ENCODE assay signal across 18 cellular contexts in genomic region chr6:150491796-150492142, GRCh38.
DNase-seq lines count a peak whose midpoint lies in the region; ATAC-seq and TF ChIP-seq lines count a peak whose summit lies in the region.
"Had no signal": no experiment of that assay in that cellular context is flagged by ENCODE, and none has a peak within 500 bp of the region (broad histone marks: within the 10 kb centered on the region; RNA-seq: fewer than 3 reads in every experiment).

No MANE protein-coding gene starts in this region.

- no peaks in the 10 kb centered on the region for H3K27me3 ChIP-seq in BLaER1 treated with 17β-estradiol and CSF1 and Interleukin-3, amounts not matched to agents 10 nM and 100 nM
- H3K27me3 ChIP-seq in PC-9 (ENCODE audit: insufficient read depth, low read depth) (no peaks in the 10 kb centered on the region), GM23248 (replicated peaks; ENCODE audit: insufficient read depth) (0 out of 2 replicates have a peak, but pooled peaks cover 10% of the 10 kb centered on the region)
- H3K27me3 ChIP-seq: adrenal gland, cardiac muscle cell, upper lobe of right lung had no signal

- TF ChIP-seq CTCF in PC-9 (conservative IDR thresholded peaks at IDR 0.05) (no peak), epithelial cell of proximal tubule (conservative IDR thresholded peaks at IDR 0.05; ENCODE audit: low read depth, low read length) (no peak)

- CTCF ChIA-PET in PC-9 (lab: Charles Lee) = no interaction called here

- H3K9ac ChIP-seq in BLaER1 treated with 17β-estradiol and CSF1 and Interleukin-3, amounts not matched to agents 10 nM and 100 nM = no peak overlapping the region
- no peak overlapping the region for H3K9ac ChIP-seq in GM23248

- no peak overlapping the region for H2AFZ ChIP-seq in PC-9
- H2AFZ ChIP-seq in GM23248 = no peak overlapping the region
- H2AFZ ChIP-seq: GM23338 had no signal

- 60 to 62% methylated on average over 2 of the region's 2 CpGs for WGBS in GM23248 (ENCODE audit: low coverage in 1 of 2, low lambda C conversion rate in 2 of 2, missing lambda C conversion rate in 2 of 2), 2 experiments

- H3K79me2 ChIP-seq in PC-9 (ENCODE audit: low read depth) (no peaks in the 10 kb centered on the region), GM23248 (ENCODE audit: insufficient read depth) (no peaks in the 10 kb centered on the region)

- peaks cover 16 to 19% (median 17%) of the 10 kb centered on the region in 11 experiments; a peak in 21 of 22 replicates for H3K9me3 ChIP-seq in BLaER1 treated with 17β-estradiol and CSF1 and Interleukin-3, amounts not matched to agents 10 nM and 100 nM (replicated peaks in 1 of 11)
- no peaks in the 10 kb centered on the region for H3K9me3 ChIP-seq in PC-9 (ENCODE audit: insufficient read depth, low read depth)
- H3K9me3 ChIP-seq in GM23248 (ENCODE audit: low read depth) = no peaks in the 10 kb centered on the region
- H3K9me3 ChIP-seq: adrenal gland, upper lobe of right lung had no signal

- no peaks in the 10 kb centered on the region; a peak in 1 of 22 replicates for H3K36me3 ChIP-seq in BLaER1 treated with 17β-estradiol and CSF1 and Interleukin-3, amounts not matched to agents 10 nM and 100 nM
- no peaks in the 10 kb centered on the region for H3K36me3 ChIP-seq in PC-9 (ENCODE audit: low read depth)
- H3K36me3 ChIP-seq in GM23248 (ENCODE audit: low read depth) = no peaks in the 10 kb centered on the region
- H3K36me3 ChIP-seq: adrenal gland, cardiac muscle cell, upper lobe of right lung had no signal

- POLR2A ChIA-PET in PC-9 (lab: Charles Lee; ENCODE audit: unreplicated experiment) = interaction anchor here (0.7 kb wide), 2 partner anchors 158 to 637 kb away, joined by 5 to 8 read pairs; no protein-coding TSS in a partner anchor

- DNase-seq in PC-9 = peak in 1 of 2 experiments; percentile 46
- no peak for DNase-seq in epithelial cell of proximal tubule (ENCODE audit: low read depth)
- DNase-seq in SW480 (ENCODE audit: low spot score) = no peak
- no peak for DNase-seq in GM23248
- no peak for DNase-seq in LoVo (ENCODE audit: low spot score)
- DNase-seq: activated CD4-positive, alpha-beta T cell treated with anti-CD3 and anti-CD28 coated beads, Interleukin-2, amount 50 U/mL, for 4 hours; adrenal gland; midbrain; NCI-H1436; stimulated activated naive CD4-positive, alpha-beta T cell treated with Interleukin-2 at 50 U/mL for 16 hours; T-cell; upper lobe of right lung had no signal

- TSS peak; percentile 82 for BruUV-seq in PC-9 (replicated peaks; lab: Mats Ljungman, UMichigan)

- ATAC-seq in GM21515 (IDR thresholded peaks at IDR 0.05; ENCODE audit: unreplicated experiment) (peak; percentile 26), HG02642 (IDR thresholded peaks at IDR 0.05; ENCODE audit: poor library complexity, unreplicated experiment) (no peak)
- ATAC-seq: GM23338 had no signal

- H3K9me2 ChIP-seq in PC-9 (ENCODE audit: insufficient read depth) = no peaks in the 10 kb centered on the region
- no peaks in the 10 kb centered on the region for H3K9me2 ChIP-seq in GM23248 (ENCODE audit: insufficient read depth)

- H4K20me1 ChIP-seq in BLaER1 treated with 17β-estradiol and CSF1 and Interleukin-3, amounts not matched to agents 10 nM and 100 nM = no peaks in the 10 kb centered on the region
- H4K20me1 ChIP-seq in PC-9 (ENCODE audit: insufficient read depth) = no peaks in the 10 kb centered on the region
- H4K20me1 ChIP-seq in GM23248 (ENCODE audit: insufficient read depth) = no peaks in the 10 kb centered on the region

- peaks cover 46% of the 10 kb centered on the region for H3F3A ChIP-seq in PC-9 (ENCODE audit: insufficient read depth, low read depth)
- no peaks in the 10 kb centered on the region for H3F3A ChIP-seq in GM23248 (ENCODE audit: insufficient read depth)

- in situ Hi-C loops in GM23248 (cut with MboI) = no loop called here

- peaks cover 0 to 23% (median 15%) of the 10 kb centered on the region in 10 experiments; a peak in 16 of 20 replicates for H3K4me1 ChIP-seq in BLaER1 treated with 17β-estradiol and CSF1 and Interleukin-3, amounts not matched to agents 10 nM and 100 nM
- H3K4me1 ChIP-seq in PC-9 (replicated peaks; ENCODE audit: insufficient read depth) = peaks cover 50% of the 10 kb centered on the region
- H3K4me1 ChIP-seq in GM23248 (ENCODE audit: insufficient read depth) = peaks cover 7% of the 10 kb centered on the region
- H3K4me1 ChIP-seq: adrenal gland, upper lobe of right lung had no signal

- no peak overlapping the region for H3K4me3 ChIP-seq in BLaER1 treated with 17β-estradiol and CSF1 and Interleukin-3, amounts not matched to agents 10 nM and 100 nM
- H3K4me3 ChIP-seq in PC-9 (peak overlapping the region; percentile 45; the same call in 1 of the 2 replicates), epithelial cell of proximal tubule (ENCODE audit: low read depth, low read length) (peak overlapping the region; percentile 12), GM23248 (no peak overlapping the region)
- H3K4me3 ChIP-seq: adrenal gland, cardiac muscle cell, GM23338, upper lobe of right lung had no signal

- peak overlapping the region in 9 of 11 experiments; percentile 21 to 68 (median 39); a peak in 13 of 22 replicates for H3K4me2 ChIP-seq in BLaER1 treated with 17β-estradiol and CSF1 and Interleukin-3, amounts not matched to agents 10 nM and 100 nM
- H3K4me2 ChIP-seq in PC-9 = peak overlapping the region; percentile 81
- no peak overlapping the region for H3K4me2 ChIP-seq in GM23248 (ENCODE audit: unreplicated experiment)
- H3K4me2 ChIP-seq: GM23338 had no signal

- intact Hi-C loops in PC-9 (cut with micrococcal nuclease; ENCODE audit: unreplicated experiment) = loop anchor here (2.0 to 10.0 kb wide), 4 partner anchors 73 to 323 kb away; partner anchors contain the start of gene PLEKHG1

- H3K27ac ChIP-seq in BLaER1 treated with 17β-estradiol and CSF1 and Interleukin-3, amounts not matched to agents 10 nM and 100 nM = no peak overlapping the region
- H3K27ac ChIP-seq in PC-9 (peak overlapping the region; percentile 98), GM23248 (no peak overlapping the region)
- H3K27ac ChIP-seq: adrenal gland, cardiac muscle cell, upper lobe of right lung, VCaP had no signal

Comparison
In these comparisons a context has a peak if more than half of its experiments do, and no peak if none do; other contexts are left out.
1. H3K4me3 ChIP-seq: peak in PC-9 (single experiment) and epithelial cell of proximal tubule (single experiment); none in BLaER1 treated with 17β-estradiol and CSF1 and Interleukin-3, amounts not matched to agents 10 nM and 100 nM (0 of 10) and GM23248 (single experiment).